23 cellular contexts compared by ENCODE assay signal in the genomic region with DNA sequence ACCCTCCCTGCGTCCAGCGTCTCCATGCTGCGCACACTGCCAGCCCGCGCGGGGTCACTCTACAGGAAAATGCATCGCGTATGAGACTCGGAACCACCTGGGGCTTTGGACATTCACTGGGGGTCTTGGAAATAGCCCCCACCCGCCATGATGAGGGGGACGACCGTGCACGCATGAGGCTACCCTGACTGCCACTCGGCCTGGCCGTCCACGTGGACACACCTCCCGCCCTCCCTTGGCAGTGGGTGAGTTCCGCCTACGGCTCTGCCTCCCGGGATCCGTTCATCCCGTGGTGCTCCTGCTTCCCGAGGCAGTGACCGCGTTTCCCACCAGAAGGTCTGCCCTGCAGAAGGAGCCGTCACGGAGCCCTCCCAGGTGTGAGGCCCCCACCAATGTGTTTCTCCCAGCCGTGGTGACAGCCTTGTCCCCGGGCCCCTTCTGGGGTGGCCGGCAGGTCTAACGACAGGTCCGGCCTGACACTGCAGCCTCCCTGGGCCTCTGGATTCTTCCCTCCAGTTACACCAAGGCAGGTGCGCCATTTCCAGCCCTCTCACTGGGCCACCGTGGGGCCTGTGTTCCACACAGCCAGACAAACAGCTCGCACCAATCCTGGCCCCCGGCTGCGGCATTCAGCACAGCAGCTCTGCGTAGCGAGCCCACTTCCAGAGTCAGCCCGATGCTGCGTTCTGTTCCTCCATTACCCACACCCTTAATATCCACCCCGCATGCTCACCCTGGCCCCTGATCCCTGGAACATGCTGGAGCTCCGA. TPM values are rescaled to one million over a fixed set of nuclear protein-coding genes. Genes with fewer than 3 reads are reported as not detected.
DNase-seq lines count a peak whose midpoint lies in the region; ATAC-seq and TF ChIP-seq lines count a peak whose summit lies in the region.
"Had no signal": no experiment of that assay in that cellular context is flagged by ENCODE, and none has a peak within 500 bp of the region (broad histone marks: within the 10 kb centered on the region; RNA-seq: fewer than 3 reads in every experiment).

No MANE protein-coding gene starts in this region.

- H3K9me3 ChIP-seq in neural progenitor cell (ENCODE audit: low read depth): no peaks in the 10 kb centered on the region
- H3K9me3 ChIP-seq: BE2C had no signal

- H3K4me3 ChIP-seq in neural progenitor cell: no peak overlapping the region
- H3K4me3 ChIP-seq: BLaER1, GM12878 had no signal

- H3K27me3 Mint-ChIP-seq in glutamatergic neuron (ENCODE audit: unreplicated experiment): peaks cover 8% of the 10 kb centered on the region
- H3K27me3 Mint-ChIP-seq in neural progenitor cell (ENCODE audit: insufficient read depth, low read depth): peaks cover 25% of the 10 kb centered on the region
- peaks cover 22 to 29% of the 10 kb centered on the region in 2 donors for H3K27me3 Mint-ChIP-seq in stimulated activated naive B cell treated with anti-CD40 and anti-IgM and Interleukin-4, amounts not matched to agents 10 μg/mL and 1 μg/mL and 100 μg/mL, for 72 hours
- H3K27me3 Mint-ChIP-seq: CD4-positive, CD25-positive, alpha-beta regulatory T cell had no signal

- H2AFZ ChIP-seq in neural progenitor cell (replicated peaks): no peak overlapping the region

- H3K36me3 ChIP-seq in neural progenitor cell: no peaks in the 10 kb centered on the region
- H3K36me3 ChIP-seq: BE2C, BLaER1 had no signal

- peaks cover 74% of the 10 kb centered on the region for H3K27me3 ChIP-seq in neural progenitor cell

- DNase-seq in glutamatergic neuron (no peak), neural progenitor cell (ENCODE audit: low spot score) (no peak), NCI-H187 treated with DMSO at 0.1 percent for 48 hours (lab: John Stamatoyannopoulos, UW) (no peak), activated T-cell treated with anti-CD3 and anti-CD28 coated beads for 4 hours (no peak)
- DNase-seq in stimulated activated naive B cell treated with anti-CD40 and anti-IgM and Interleukin-4, amounts not matched to agents 10 μg/mL and 1 μg/mL and 100 μg/mL, for 72 hours: no peak
- DNase-seq: 8988T; ACHN; BE2C; C1 segment of cervical spinal cord; CD4-positive, alpha-beta memory T cell; CD4-positive, CD25-positive, alpha-beta regulatory T cell; CD8-positive, alpha-beta memory T cell; COR-L47; DMS 273 treated with DMSO at 0.1 percent for 48 hours; DMS153; DMS53; DMS79; DND-41; EL; GDM1 had no signal

- peaks cover 5% of the 10 kb centered on the region for H3K36me3 Mint-ChIP-seq in glutamatergic neuron (ENCODE audit: unreplicated experiment)
- no peaks in the 10 kb centered on the region for H3K36me3 Mint-ChIP-seq in neural progenitor cell
- H3K36me3 Mint-ChIP-seq in stimulated activated naive B cell treated with anti-CD40 and anti-IgM and Interleukin-4, amounts not matched to agents 10 μg/mL and 1 μg/mL and 100 μg/mL, for 72 hours: no peaks in the 10 kb centered on the region
- H3K36me3 Mint-ChIP-seq: CD14-positive monocyte; CD4-positive, alpha-beta memory T cell; CD4-positive, CD25-positive, alpha-beta regulatory T cell; CD8-positive, alpha-beta memory T cell had no signal

- TF ChIP-seq CTCF in glutamatergic neuron (IDR thresholded peaks at IDR 0.05; ENCODE audit: partially characterized antibody, unreplicated experiment): no peak
- no peak for TF ChIP-seq CTCF in neural progenitor cell (IDR thresholded peaks at IDR 0.05)

- no peak for ATAC-seq in stimulated activated naive B cell treated with anti-CD40 and anti-IgM and Interleukin-4, amounts not matched to agents 10 μg/mL and 1 μg/mL and 100 μg/mL, for 72 hours (replicated peaks)
- ATAC-seq: GM12878 had no signal

- no peak overlapping the region for H3K9ac ChIP-seq in neural progenitor cell
- H3K9ac ChIP-seq: BLaER1 had no signal

- no peaks in the 10 kb centered on the region for H3K79me2 ChIP-seq in neural progenitor cell (ENCODE audit: low read depth)

- peaks cover 5% of the 10 kb centered on the region for H3K9me3 Mint-ChIP-seq in glutamatergic neuron (ENCODE audit: unreplicated experiment)
- peaks cover 2% of the 10 kb centered on the region for H3K9me3 Mint-ChIP-seq in neural progenitor cell
- H3K9me3 Mint-ChIP-seq in stimulated activated naive B cell treated with anti-CD40 and anti-IgM and Interleukin-4, amounts not matched to agents 10 μg/mL and 1 μg/mL and 100 μg/mL, for 72 hours: peaks cover 0 to 9% of the 10 kb centered on the region in 2 donors
- H3K9me3 Mint-ChIP-seq: CD4-positive, alpha-beta memory T cell had no signal

- H3K4me3 Mint-ChIP-seq in glutamatergic neuron (ENCODE audit: unreplicated experiment): peak overlapping the region; percentile 25
- peak overlapping the region; percentile 30 for H3K4me3 Mint-ChIP-seq in neural progenitor cell
- no peak overlapping the region for H3K4me3 Mint-ChIP-seq in stimulated activated naive B cell treated with anti-CD40 and anti-IgM and Interleukin-4, amounts not matched to agents 10 μg/mL and 1 μg/mL and 100 μg/mL, for 72 hours
- H3K4me3 Mint-ChIP-seq: CD14-positive monocyte; CD4-positive, alpha-beta memory T cell; CD4-positive, CD25-positive, alpha-beta regulatory T cell; CD8-positive, alpha-beta memory T cell had no signal

- no peak overlapping the region for H3K27ac Mint-ChIP-seq in glutamatergic neuron (ENCODE audit: unreplicated experiment)
- H3K27ac Mint-ChIP-seq in neural progenitor cell: peak overlapping the region; percentile 76
- H3K27ac Mint-ChIP-seq in stimulated activated naive B cell treated with anti-CD40 and anti-IgM and Interleukin-4, amounts not matched to agents 10 μg/mL and 1 μg/mL and 100 μg/mL, for 72 hours: peak overlapping the region; percentile 62
- H3K27ac Mint-ChIP-seq: CD14-positive monocyte; CD4-positive, alpha-beta memory T cell; CD4-positive, CD25-positive, alpha-beta regulatory T cell had no signal

- H4K20me1 ChIP-seq in neural progenitor cell (ENCODE audit: low read depth): no peaks in the 10 kb centered on the region
- H4K20me1 ChIP-seq: BLaER1 had no signal

- no peak overlapping the region for H3K27ac ChIP-seq in neural progenitor cell
- H3K27ac ChIP-seq: BLaER1 had no signal

- H3K4me1 ChIP-seq in neural progenitor cell: peaks cover 8% of the 10 kb centered on the region
- H3K4me1 ChIP-seq: BE2C had no signal

- H3K4me1 Mint-ChIP-seq in glutamatergic neuron (ENCODE audit: low read depth, unreplicated experiment) (peaks cover 17% of the 10 kb centered on the region), neural progenitor cell (peaks cover 26% of the 10 kb centered on the region)
- peaks cover 0 to 2% of the 10 kb centered on the region in 2 donors for H3K4me1 Mint-ChIP-seq in stimulated activated naive B cell treated with anti-CD40 and anti-IgM and Interleukin-4, amounts not matched to agents 10 μg/mL and 1 μg/mL and 100 μg/mL, for 72 hours
- H3K4me1 Mint-ChIP-seq: CD14-positive monocyte had no signal

- H3K4me2 ChIP-seq in neural progenitor cell: no peak overlapping the region

- H3F3A ChIP-seq in neural progenitor cell (ENCODE audit: low read depth): peaks cover 6% of the 10 kb centered on the region

RNA-seq across cellular contexts. Expression of a gene that starts 11.1 kb away (rescaled TPM):
- total RNA-seq in glutamatergic neuron (ENCODE audit: unreplicated experiment): 13.7 TPM
- 0.34 TPM in 1 of 2 replicates, not detected in the other for total RNA-seq in neural progenitor cell (ENCODE audit: low replicate concordance)
- total RNA-seq: CD4-positive, alpha-beta memory T cell; GM12878 had no signal

Comparison
In these comparisons a context has a peak if more than half of its experiments do, and no peak if none do; other contexts are left out.
1. H3K4me3 Mint-ChIP-seq: peak in glutamatergic neuron (single experiment) and neural progenitor cell (single experiment); none in stimulated activated naive B cell treated with anti-CD40 and anti-IgM and Interleukin-4, amounts not matched to agents 10 μg/mL and 1 μg/mL and 100 μg/mL, for 72 hours (0 of 2).
2. RNA of a gene that starts 11.1 kb away (total RNA-seq): 13.7 TPM in glutamatergic neuron (single experiment); 0.34 TPM in neural progenitor cell; every median in the first group is over 10 times any median in the second.